ENCODE assay signal across 8 cellular contexts in genomic region chr11:36744375-36745168, GRCh38.
DNase-seq lines count a peak whose midpoint lies in the region; ATAC-seq and TF ChIP-seq lines count a peak whose summit lies in the region.

No MANE protein-coding gene starts in this region.

- H3K27ac ChIP-seq in trophoblast cell (ENCODE audit: low read depth, low read length) (no peak overlapping the region), uterus (no peak overlapping the region)

- no CpG with 5 or more reads among the region's 11 CpGs for WGBS in trophoblast cell (ENCODE audit: extremely low coverage, insufficient coverage, insufficient read length)

- H3K14ac ChIP-seq in trophoblast cell (ENCODE audit: low read length), result no peak overlapping the region

- H2BK120ac ChIP-seq in trophoblast cell (ENCODE audit: insufficient read depth, low read length, poor library complexity), result no peak overlapping the region

- no peak for TF ChIP-seq POLR2A in uterus (IDR thresholded peaks at IDR 0.05)

- H3K23ac ChIP-seq in trophoblast cell (ENCODE audit: low read length), result no peak overlapping the region

- no peak overlapping the region for H2BK5ac ChIP-seq in trophoblast cell (ENCODE audit: low read depth, low read length, poor library complexity)

- no peaks in the 10 kb centered on the region for H3K27me3 ChIP-seq in trophoblast cell (ENCODE audit: insufficient read depth, low read length)
- no peaks in the 10 kb centered on the region for H3K27me3 ChIP-seq in uterus

- intact Hi-C loops in uterus (cut with DNase I; ENCODE audit: low total_unique reads), result no loop called here

- no peak overlapping the region for H2AFZ ChIP-seq in trophoblast cell (ENCODE audit: insufficient read depth, low read length, poor library complexity)

- H3K4ac ChIP-seq in trophoblast cell (ENCODE audit: low read depth, low read length), result no peak overlapping the region

- no peak overlapping the region for H2AK5ac ChIP-seq in trophoblast cell (ENCODE audit: low read length)

- DNase-seq in GF-D8 (lab: John Stamatoyannopoulos, UW) (peak; percentile 0), HS-27A (ENCODE audit: low read depth) (peak; percentile 24), RKO (ENCODE audit: low spot score) (peak; percentile 69), glomerular endothelial cell (ENCODE audit: extremely low read depth, low read depth, low spot score) (peak; percentile 29), trophoblast cell (peak; percentile 52 to 78), uterus (peak; percentile 23 to 24)
- DNase-seq in activated effector memory CD4-positive, alpha-beta T cell treated with Interleukin-2 at 50 U/mL for 16 hours, result peak; percentile 19

- H3K4me1 ChIP-seq in trophoblast cell (ENCODE audit: control insufficient read depth in 1 of 2, insufficient read depth in 2 of 2, low read length in 2 of 2), result no peaks in the 10 kb centered on the region
- no peaks in the 10 kb centered on the region for H3K4me1 ChIP-seq in uterus

- no peak overlapping the region for H4K8ac ChIP-seq in trophoblast cell (ENCODE audit: low read depth, low read length)

- peak; percentile 22 to 40 (median 31) for TF ChIP-seq CTCF in uterus (IDR thresholded peaks at IDR 0.05)

- ATAC-seq in GM18867 (IDR thresholded peaks at IDR 0.05; ENCODE audit: unreplicated experiment), result no peak

- H3K36me3 ChIP-seq in trophoblast cell (ENCODE audit: control insufficient read depth in 1 of 2, insufficient read depth in 2 of 2, low read length in 2 of 2), result no peaks in the 10 kb centered on the region
- H3K36me3 ChIP-seq in uterus, result no peaks in the 10 kb centered on the region

- H3K79me1 ChIP-seq in trophoblast cell (ENCODE audit: low read length), result peaks cover 10% of the 10 kb centered on the region

- no peak overlapping the region for H3K4me3 ChIP-seq in trophoblast cell (ENCODE audit: low read depth, low read length)
- no peak overlapping the region for H3K4me3 ChIP-seq in uterus

- H4K12ac ChIP-seq in trophoblast cell (ENCODE audit: low read depth, low read length), result no peak overlapping the region

- H4K91ac ChIP-seq in trophoblast cell (ENCODE audit: low read depth, low read length), result no peak overlapping the region

- H3K79me2 ChIP-seq in trophoblast cell (ENCODE audit: control insufficient read depth, insufficient read depth, low read length, poor library complexity), result no peaks in the 10 kb centered on the region

- no peak overlapping the region for H3K4me2 ChIP-seq in trophoblast cell (ENCODE audit: low read length)

- no peak overlapping the region for H3K18ac ChIP-seq in trophoblast cell (ENCODE audit: low read length)

- peak overlapping the region; percentile 34 for H2BK12ac ChIP-seq in trophoblast cell (ENCODE audit: low read length)

- no peaks in the 10 kb centered on the region for H3K9me3 ChIP-seq in trophoblast cell (ENCODE audit: insufficient read depth, low read depth, low read length)
- no peaks in the 10 kb centered on the region for H3K9me3 ChIP-seq in uterus

- no peak overlapping the region for H3K9ac ChIP-seq in trophoblast cell (ENCODE audit: low read length)

Comparison
In these comparisons a context has a peak if more than half of its experiments do, and no peak if none do; other contexts are left out.
1. DNase-seq: peak in every context shown above with its lines; median percentile 69 in RKO; 65 in trophoblast cell; 29 in glomerular endothelial cell; 24 in HS-27A; 24 in uterus; 19 in activated effector memory CD4-positive, alpha-beta T cell treated with Interleukin-2 at 50 U/mL for 16 hours; 0 in GF-D8.